Comparison of ENCODE assay signal across 19 cellular contexts in the genomic region with DNA sequence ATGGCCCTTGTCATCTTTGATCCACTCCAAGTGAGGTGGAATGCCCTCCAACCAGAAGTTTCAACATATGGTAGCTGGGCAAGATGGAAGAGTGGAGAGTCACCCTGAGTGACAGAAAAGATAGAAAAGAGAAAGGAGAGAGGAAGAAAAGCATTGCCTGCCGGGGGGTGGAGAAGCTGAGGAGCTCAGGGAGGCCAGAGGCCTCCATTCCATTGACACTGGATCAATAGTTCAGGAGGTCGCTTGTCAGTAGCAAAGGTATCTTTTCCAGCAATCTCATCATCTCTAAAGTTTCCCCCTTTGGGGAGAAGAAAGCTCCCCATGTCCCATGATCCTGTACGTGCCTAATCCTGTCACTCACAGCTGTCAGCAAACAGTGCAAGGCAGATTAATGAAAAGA. TPM values are rescaled to one million over a fixed set of nuclear protein-coding genes. Genes with fewer than 3 reads are reported as not detected.
DNase-seq lines count a peak whose midpoint lies in the region; ATAC-seq and TF ChIP-seq lines count a peak whose summit lies in the region.
"Had no signal": no experiment of that assay in that cellular context is flagged by ENCODE, and none has a peak within 500 bp of the region (broad histone marks: within the 10 kb centered on the region; RNA-seq: fewer than 3 reads in every experiment).

No MANE protein-coding gene starts in this region.

- H3K27ac Mint-ChIP-seq in CD4-positive, alpha-beta memory T cell: peak overlapping the region in 6 of 7 donors; percentile 65 to 95 (median 88)
- peak overlapping the region; percentile 81 for H3K27ac Mint-ChIP-seq in central memory CD8-positive, alpha-beta T cell (ENCODE audit: low read depth)

- no peak overlapping the region for H3K27ac ChIP-seq in CD4-positive, alpha-beta memory T cell (ENCODE audit: low read depth, low read length)
- peak overlapping the region; percentile 60 for H3K27ac ChIP-seq in parathyroid adenoma
- H3K27ac ChIP-seq: BLaER1 treated with 17β-estradiol and CSF1 and Interleukin-3, amounts not matched to agents 10 nM and 100 nM; brain microvascular endothelial cell; neutrophil; SK-N-MC had no signal

- peak overlapping the region in 1 of 8 donors; percentile 0 for H3K4me3 Mint-ChIP-seq in CD4-positive, alpha-beta memory T cell
- no peak overlapping the region for H3K4me3 Mint-ChIP-seq in central memory CD8-positive, alpha-beta T cell

- peaks cover 51% of the 10 kb centered on the region for H3K4me1 ChIP-seq in CD4-positive, alpha-beta memory T cell (ENCODE audit: insufficient read depth, low read length)
- peaks cover 49% of the 10 kb centered on the region for H3K4me1 ChIP-seq in parathyroid adenoma

- DNase-seq in CD4-positive, alpha-beta memory T cell: no peak
- DNase-seq in NCI-H82 treated with DMSO at 0.1 percent for 48 hours (lab: John Stamatoyannopoulos, UW; ENCODE audit: unreplicated experiment): peak; percentile 6
- DNase-seq in central memory CD8-positive, alpha-beta T cell (ENCODE audit: low spot score in 2 of 2): no peak
- no peak for DNase-seq in hepatic stellate cell (ENCODE audit: low spot score)
- DNase-seq in NCI-H146 treated with DMSO at 0.1 percent for 48 hours (lab: John Stamatoyannopoulos, UW; ENCODE audit: unreplicated experiment): no peak
- DNase-seq: activated naive CD4-positive, alpha-beta T cell; brain microvascular endothelial cell; DMS79; NCI-H187 treated with DMSO at 0.1 percent for 48 hours; NCI-H510A had no signal

- no peak for TF ChIP-seq CTCF in parathyroid adenoma (IDR thresholded peaks at IDR 0.05)

- no peak overlapping the region for H3K9ac ChIP-seq in parathyroid adenoma
- H3K9ac ChIP-seq: BLaER1 treated with 17β-estradiol and CSF1 and Interleukin-3, amounts not matched to agents 10 nM and 100 nM had no signal

- no peak overlapping the region for H3K4me2 ChIP-seq in parathyroid adenoma (ENCODE audit: low read length)
- H3K4me2 ChIP-seq: BLaER1 treated with 17β-estradiol and CSF1 and Interleukin-3, amounts not matched to agents 10 nM and 100 nM had no signal

- H3K27me3 ChIP-seq in CD4-positive, alpha-beta memory T cell (ENCODE audit: insufficient read depth, low read length): no peaks in the 10 kb centered on the region
- H3K27me3 ChIP-seq in parathyroid adenoma (ENCODE audit: control insufficient read depth, insufficient read depth, low read length): no peaks in the 10 kb centered on the region
- H3K27me3 ChIP-seq: BLaER1 treated with 17β-estradiol and CSF1 and Interleukin-3, amounts not matched to agents 10 nM and 100 nM; brain microvascular endothelial cell; neutrophil; right lobe of liver had no signal

- H3K36me3 Mint-ChIP-seq in CD4-positive, alpha-beta memory T cell: peaks cover 0 to 3% of the 10 kb centered on the region in 2 donors
- H3K36me3 Mint-ChIP-seq in central memory CD8-positive, alpha-beta T cell (ENCODE audit: insufficient read depth): peaks cover 3% of the 10 kb centered on the region

- CTCF ChIA-PET in CD4-positive, alpha-beta memory T cell (lab: Charles Lee; ENCODE audit: partially characterized antibody): interaction anchor here (1.2 to 2.3 kb wide), 4 partner anchors 25 to 115 kb away, joined by 3 to 13 read pairs (median 6); partner anchors contain the start of gene IL2RB

- intact Hi-C loops in CD4-positive, alpha-beta memory T cell (cut with micrococcal nuclease): loop anchor here (1.0 to 10.0 kb wide), 3 partner anchors 28 to 340 kb away; no protein-coding TSS in a partner anchor

- H3K36me3 ChIP-seq in CD4-positive, alpha-beta memory T cell (ENCODE audit: insufficient read depth, low read length): no peaks in the 10 kb centered on the region
- no peaks in the 10 kb centered on the region for H3K36me3 ChIP-seq in parathyroid adenoma (ENCODE audit: control insufficient read depth, insufficient read depth, low read length)
- H3K36me3 ChIP-seq: BLaER1 treated with 17β-estradiol and CSF1 and Interleukin-3, amounts not matched to agents 10 nM and 100 nM; brain microvascular endothelial cell; neutrophil had no signal

- no peaks in the 10 kb centered on the region for H3K9me3 ChIP-seq in CD4-positive, alpha-beta memory T cell (ENCODE audit: control insufficient read depth in 1 of 2, low read length in 2 of 2)
- no peaks in the 10 kb centered on the region for H3K9me3 ChIP-seq in parathyroid adenoma (ENCODE audit: control insufficient read depth, low read length)
- H3K9me3 ChIP-seq: neutrophil, right lobe of liver had no signal

- POLR2A ChIA-PET in CD4-positive, alpha-beta memory T cell (lab: Charles Lee; ENCODE audit: partially characterized antibody): interaction anchor here (0.8 to 3.6 kb wide), 12 partner anchors 8 to 116 kb away, joined by 3 to 18 read pairs (median 6); partner anchors contain the start of gene IL2RB

- H2AFZ ChIP-seq in parathyroid adenoma: no peak overlapping the region

- H3K4me1 Mint-ChIP-seq in CD4-positive, alpha-beta memory T cell: peaks cover 17 to 52% (median 30%) of the 10 kb centered on the region in 4 donors
- peaks cover 55% of the 10 kb centered on the region for H3K4me1 Mint-ChIP-seq in central memory CD8-positive, alpha-beta T cell

- no peak overlapping the region for H3K4me3 ChIP-seq in CD4-positive, alpha-beta memory T cell (ENCODE audit: low read length in 2 of 2)
- no peak overlapping the region for H3K4me3 ChIP-seq in parathyroid adenoma (ENCODE audit: low read depth, low read length)
- H3K4me3 ChIP-seq: BLaER1 treated with 17β-estradiol and CSF1 and Interleukin-3, amounts not matched to agents 10 nM and 100 nM; lung; right lobe of liver; SK-N-MC had no signal

- H3K9me3 Mint-ChIP-seq in CD4-positive, alpha-beta memory T cell: no peaks in the 10 kb centered on the region
- no peaks in the 10 kb centered on the region for H3K9me3 Mint-ChIP-seq in central memory CD8-positive, alpha-beta T cell

- H3K27me3 Mint-ChIP-seq in CD4-positive, alpha-beta memory T cell: no peaks in the 10 kb centered on the region
- H3K27me3 Mint-ChIP-seq in central memory CD8-positive, alpha-beta T cell: no peaks in the 10 kb centered on the region

- H3K79me2 ChIP-seq in parathyroid adenoma: no peaks in the 10 kb centered on the region

- no peak for ATAC-seq in central memory CD8-positive, alpha-beta T cell (replicated peaks; ENCODE audit: extremely low read depth, poor library complexity, severe bottlenecking)
- no peak for ATAC-seq in GM21737 (IDR thresholded peaks at IDR 0.05; ENCODE audit: unreplicated experiment)
- ATAC-seq: right lobe of liver had no signal

RNA-seq across cellular contexts. Expression of gene C1QTNF6, which starts 6.7 kb away (rescaled TPM):
- 10 to 100 TPM; 23.1 to 24.8 TPM for total RNA-seq in CD4-positive, alpha-beta memory T cell
- polyA plus RNA-seq in CD4-positive, alpha-beta memory T cell: under 1 TPM; 0.49 to 0.89 TPM

RNA-seq across cellular contexts. Expression of gene SSTR3, which starts 17.5 kb away (rescaled TPM):
- 1 to 10 TPM; 8.2 to 9.3 TPM for total RNA-seq in CD4-positive, alpha-beta memory T cell
- polyA plus RNA-seq in CD4-positive, alpha-beta memory T cell: 1 to 10 TPM in 1 of 2 donors, under 1 TPM in 1; 0.50 to 1.4 TPM
- total RNA-seq: epithelial cell of proximal tubule, glomerular endothelial cell, right lobe of liver had no signal

RNA-seq across cellular contexts. Expression of gene IL2RB, which starts 45.0 kb away (rescaled TPM):
- 10 to 100 TPM; 55.4 to 63.8 TPM for total RNA-seq in CD4-positive, alpha-beta memory T cell
- polyA plus RNA-seq in CD4-positive, alpha-beta memory T cell: 100 to 1,000 TPM in 1 of 2 donors, 10 to 100 TPM in 1; 37.6 to 107 TPM

RNA-seq across cellular contexts. Expression of gene RAC2, which starts 49.3 kb away (rescaled TPM):
- 100 to 1,000 TPM; 304 to 318 TPM for total RNA-seq in CD4-positive, alpha-beta memory T cell
- polyA plus RNA-seq in CD4-positive, alpha-beta memory T cell: 100 to 1,000 TPM; 724 to 917 TPM
